In the genomic region with DNA sequence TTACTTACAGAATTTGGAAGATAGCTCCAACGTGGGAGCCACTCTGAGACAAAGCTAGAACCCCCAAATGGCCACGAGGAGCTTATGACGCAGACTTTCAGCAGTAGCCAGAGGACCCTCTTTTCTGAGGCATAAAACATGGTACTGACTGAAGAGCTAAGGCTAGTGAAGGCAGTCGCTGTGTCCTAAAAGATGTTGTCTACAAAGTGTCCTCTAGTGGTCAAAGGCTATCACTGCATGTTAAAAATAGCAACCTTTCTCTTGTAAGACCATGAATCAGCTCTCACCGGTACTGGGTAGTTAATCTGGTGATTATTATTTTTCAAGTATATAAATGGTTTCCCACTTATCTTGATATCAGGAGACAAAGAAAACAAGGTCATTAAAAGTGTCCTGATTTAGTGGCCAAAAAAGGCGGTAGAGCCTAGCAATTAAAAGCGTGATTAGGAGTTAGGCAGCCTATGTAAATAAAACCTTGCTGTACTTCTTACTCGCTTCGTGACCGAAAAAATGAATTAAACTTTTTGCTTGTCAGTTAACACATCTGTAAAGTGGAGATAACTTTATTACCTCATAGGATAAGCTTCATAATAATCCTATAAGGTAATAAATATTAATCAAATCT, we compare ENCODE assay signal across 1 cellular context.
TF ChIP-seq lines count a peak whose summit lies in the region.

No MANE protein-coding gene starts in this region.

TF ChIP-seq in WTC11, 78 proteins besides CTCF, POLR2A, EP300 and RAD21 (continued from another document):
- TF ChIP-seq ATF2 (CRISPR knock-in tag; IDR thresholded peaks at IDR 0.05; ENCODE audit: borderline replicate concordance, low read depth) (no peak), MXD4 (CRISPR knock-in tag; IDR thresholded peaks at IDR 0.05; ENCODE audit: borderline replicate concordance) (no peak), FOXJ3 (CRISPR knock-in tag; IDR thresholded peaks at IDR 0.05; ENCODE audit: borderline replicate concordance) (no peak), ZNF121 (CRISPR knock-in tag; IDR thresholded peaks at IDR 0.05) (no peak), SMAD3 (CRISPR knock-in tag; IDR thresholded peaks at IDR 0.05; ENCODE audit: borderline replicate concordance) (no peak), ZNF423 (CRISPR knock-in tag; IDR thresholded peaks at IDR 0.05) (no peak), CREB1 (CRISPR knock-in tag; IDR thresholded peaks at IDR 0.05) (no peak), HMGA2 (CRISPR knock-in tag; IDR thresholded peaks at IDR 0.05) (no peak), JUN (CRISPR knock-in tag; IDR thresholded peaks at IDR 0.05) (no peak), STAT6 (CRISPR knock-in tag; conservative IDR thresholded peaks at IDR 0.05; ENCODE audit: low read depth) (no peak), ELF4 (CRISPR knock-in tag; IDR thresholded peaks at IDR 0.05; ENCODE audit: low read depth) (no peak), FOXP1 (CRISPR knock-in tag; IDR thresholded peaks at IDR 0.05; ENCODE audit: borderline replicate concordance) (no peak)
- TF ChIP-seq, protein P1, sequence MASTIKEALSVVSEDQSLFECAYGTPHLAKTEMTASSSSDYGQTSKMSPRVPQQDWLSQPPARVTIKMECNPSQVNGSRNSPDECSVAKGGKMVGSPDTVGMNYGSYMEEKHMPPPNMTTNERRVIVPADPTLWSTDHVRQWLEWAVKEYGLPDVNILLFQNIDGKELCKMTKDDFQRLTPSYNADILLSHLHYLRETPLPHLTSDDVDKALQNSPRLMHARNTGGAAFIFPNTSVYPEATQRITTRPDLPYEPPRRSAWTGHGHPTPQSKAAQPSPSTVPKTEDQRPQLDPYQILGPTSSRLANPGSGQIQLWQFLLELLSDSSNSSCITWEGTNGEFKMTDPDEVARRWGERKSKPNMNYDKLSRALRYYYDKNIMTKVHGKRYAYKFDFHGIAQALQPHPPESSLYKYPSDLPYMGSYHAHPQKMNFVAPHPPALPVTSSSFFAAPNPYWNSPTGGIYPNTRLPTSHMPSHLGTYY (CRISPR knock-in tag; IDR thresholded peaks at IDR 0.05) = no peak
